In the genomic region with DNA sequence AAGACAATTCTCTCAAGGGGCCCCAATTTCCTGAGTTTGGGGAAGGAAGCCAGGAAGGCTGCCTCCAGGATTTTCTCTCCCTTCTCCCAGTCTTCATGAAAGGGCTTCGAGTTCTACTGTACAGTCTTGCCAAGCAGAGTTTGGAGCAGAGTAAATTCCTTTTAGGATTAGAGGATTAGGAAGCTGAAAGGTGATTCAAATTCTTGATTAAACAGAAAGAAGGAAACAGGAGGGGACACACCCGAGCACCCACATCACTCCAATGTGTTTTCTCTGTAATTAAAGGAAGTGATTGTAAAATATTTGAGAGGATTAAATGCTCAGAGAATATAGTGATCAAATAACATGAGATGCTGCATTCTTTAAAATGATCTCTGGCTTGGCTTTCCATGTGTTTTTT, we compare ENCODE assay signal across 19 cellular contexts.
"Had no signal": no experiment of that assay in that cellular context is flagged by ENCODE, and none has a peak within 500 bp of the region (broad histone marks: within the 10 kb centered on the region; RNA-seq: fewer than 3 reads in every experiment).

No MANE protein-coding gene starts in this region.

- FAIRE-seq: endometrium, small intestine had no signal

- H3K4me3 ChIP-seq: coronary artery, esophagus muscularis mucosa, mucosa of descending colon, ovary, right lobe of liver, upper lobe of right lung had no signal

- H3K27ac ChIP-seq: coronary artery, esophagus muscularis mucosa, ovary, right lobe of liver, upper lobe of right lung had no signal

- H3K27me3 Mint-ChIP-seq: activated B cell treated with CpG ODN at 0.5 μM for 24 hours, memory B cell, naive B cell had no signal

- H3K27me3 ChIP-seq: esophagus muscularis mucosa, ovary, right lobe of liver, upper lobe of right lung had no signal

- H3K36me3 ChIP-seq: esophagus muscularis mucosa, ovary, right lobe of liver, upper lobe of right lung had no signal

- H3K4me3 Mint-ChIP-seq: activated B cell treated with CpG ODN at 0.5 μM for 24 hours; activated CD4-positive, alpha-beta memory T cell treated with anti-CD3 and anti-CD28 coated beads, Interleukin-2, amount 10 ng/mL, durations not matched to agents 7 days and 5 days; activated T-helper 17 cell treated with anti-CD3 and anti-CD28 coated beads, Interleukin-2, amount 50 U/mL, for 72 hours; memory B cell; naive B cell had no signal

- H3K9me3 ChIP-seq: esophagus muscularis mucosa, mucosa of descending colon, ovary, right lobe of liver, upper lobe of right lung had no signal

- DNase-seq: activated B cell treated with CpG ODN at 0.5 μM for 24 hours; activated CD4-positive, alpha-beta memory T cell treated with anti-CD3 and anti-CD28 coated beads, Interleukin-2, amount 10 ng/mL, durations not matched to agents 7 days and 5 days; activated CD4-positive, alpha-beta T cell treated with anti-CD3 and anti-CD28 coated beads for 4 hours; activated naive CD4-positive, alpha-beta T cell treated with Interleukin-2 at 50 U/mL for 16 hours; activated T-cell treated with anti-CD3 and anti-CD28 coated beads, Interleukin-2, amount 50 U/mL, for 1 hour; mucosa of descending colon; naive B cell; ovary; right lobe of liver; small intestine; stimulated activated CD4-positive, alpha-beta T cell treated with anti-CD3 and anti-CD28 coated beads, Interleukin-4, amount 100 ng/mL, for 1 hour; T-helper 1 cell; T-helper 9 cell; upper lobe of right lung had no signal

- H3K27ac Mint-ChIP-seq: activated B cell treated with CpG ODN at 0.5 μM for 24 hours; activated CD4-positive, alpha-beta memory T cell treated with anti-CD3 and anti-CD28 coated beads, Interleukin-2, amount 10 ng/mL, durations not matched to agents 7 days and 5 days; activated T-helper 17 cell treated with anti-CD3 and anti-CD28 coated beads, Interleukin-2, amount 50 U/mL, for 72 hours; memory B cell had no signal

- ATAC-seq: mucosa of descending colon, right lobe of liver, upper lobe of right lung had no signal

- H3K9me3 Mint-ChIP-seq: activated B cell treated with CpG ODN at 0.5 μM for 24 hours; activated CD4-positive, alpha-beta memory T cell treated with anti-CD3 and anti-CD28 coated beads, Interleukin-2, amount 10 ng/mL, durations not matched to agents 7 days and 5 days; activated T-helper 17 cell treated with anti-CD3 and anti-CD28 coated beads, Interleukin-2, amount 50 U/mL, for 72 hours; memory B cell; naive B cell had no signal
